Comparison of ENCODE assay signal across 37 cellular contexts in the genomic region with DNA sequence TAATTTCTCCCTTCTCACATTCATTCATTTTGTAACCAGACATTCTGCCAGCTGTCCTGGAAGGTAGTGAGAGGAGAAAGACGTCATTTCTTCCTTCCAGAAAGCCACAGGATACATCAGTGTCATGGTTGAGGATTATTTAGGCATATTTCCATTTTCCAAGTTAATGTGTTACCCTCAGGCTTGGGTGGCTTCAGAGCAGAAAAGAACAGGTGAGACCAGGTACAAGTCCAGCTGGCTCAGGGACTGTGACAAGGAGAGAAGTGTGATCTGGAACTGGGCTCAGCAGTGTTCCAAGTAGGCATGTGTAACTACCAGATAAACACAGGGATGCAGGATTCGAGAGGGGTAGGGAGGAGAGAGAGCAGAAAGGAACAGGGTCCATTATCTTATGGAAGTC.
"Had no signal": no experiment of that assay in that cellular context is flagged by ENCODE, and none has a peak within 500 bp of the region (broad histone marks: within the 10 kb centered on the region; RNA-seq: fewer than 3 reads in every experiment).

No MANE protein-coding gene starts in this region.

- H3K36me3 Mint-ChIP-seq: activated CD8-positive, alpha-beta memory T cell treated with anti-CD3 and anti-CD28 coated beads, Interleukin-2, amount 10 ng/mL, durations not matched to agents 7 days and 5 days; activated naive CD4-positive, alpha-beta T cell treated with anti-CD3 and anti-CD28 coated beads, Interleukin-2, amount 10 ng/mL, durations not matched to agents 7 days and 5 days; activated naive CD4-positive, alpha-beta T cell treated with anti-CD3 and anti-CD28 coated beads, Interleukin-2, amount 50 U/mL, for 24 hours; activated naive CD8-positive, alpha-beta T cell; activated naive CD8-positive, alpha-beta T cell treated with anti-CD3 and anti-CD28 coated beads, Interleukin-2, amount 10 ng/mL, durations not matched to agents 7 days and 5 days had no signal

- H3K27me3 Mint-ChIP-seq: activated CD4-positive, alpha-beta memory T cell treated with anti-CD3 and anti-CD28 coated beads, Interleukin-2, amount 10 ng/mL, durations not matched to agents 7 days and 5 days; activated CD4-positive, alpha-beta T cell treated with anti-CD3 and anti-CD28 coated beads for 36 hours; activated CD4-positive, alpha-beta T cell treated with anti-CD3 and anti-CD28 coated beads, Interleukin-2, amount 10 ng/mL, durations not matched to agents 7 days and 5 days; activated CD8-positive, alpha-beta memory T cell treated with anti-CD3 and anti-CD28 coated beads, Interleukin-2, amount 10 ng/mL, durations not matched to agents 7 days and 5 days; activated naive CD4-positive, alpha-beta T cell treated with anti-CD3 and anti-CD28 coated beads, Interleukin-2, amount 10 ng/mL, durations not matched to agents 7 days and 5 days; activated naive CD4-positive, alpha-beta T cell treated with anti-CD3 and anti-CD28 coated beads, Interleukin-2, amount 50 U/mL, for 24 hours; activated naive CD8-positive, alpha-beta T cell; activated naive CD8-positive, alpha-beta T cell treated with anti-CD3 and anti-CD28 coated beads, Interleukin-2, amount 10 ng/mL, durations not matched to agents 7 days and 5 days; activated naive CD8-positive, alpha-beta T cell treated with anti-CD3 and anti-CD28 coated beads, Interleukin-2, amount 50 U/mL, for 24 hours; activated T-cell treated with anti-CD3 and anti-CD28 coated beads, Interleukin-2, amount 50 U/mL, for 24 hours; central memory CD8-positive, alpha-beta T cell had no signal

- ATAC-seq: activated CD4-positive, alpha-beta T cell treated with anti-CD3 and anti-CD28 coated beads for 36 hours; activated CD4-positive, CD25-positive, alpha-beta regulatory T cell treated with anti-CD3 and anti-CD28 coated beads, Interleukin-2, amount 50 U/mL, for 24 hours; activated CD8-positive, alpha-beta memory T cell treated with anti-CD3 and anti-CD28 coated beads, Interleukin-2, amount 10 ng/mL, durations not matched to agents 7 days and 5 days; activated CD8-positive, alpha-beta T cell treated with anti-CD3 and anti-CD28 coated beads, Interleukin-2, amount 10 ng/mL, durations not matched to agents 7 days and 5 days; activated naive CD8-positive, alpha-beta T cell treated with anti-CD3 and anti-CD28 coated beads, Interleukin-2, amount 50 U/mL, for 24 hours had no signal

- H3K27ac Mint-ChIP-seq: activated CD4-positive, alpha-beta memory T cell treated with anti-CD3 and anti-CD28 coated beads, Interleukin-2, amount 10 ng/mL, durations not matched to agents 7 days and 5 days; activated CD4-positive, alpha-beta T cell treated with anti-CD3 and anti-CD28 coated beads for 36 hours; activated CD4-positive, alpha-beta T cell treated with anti-CD3 and anti-CD28 coated beads, Interleukin-2, amount 10 ng/mL, durations not matched to agents 7 days and 5 days; activated CD8-positive, alpha-beta memory T cell treated with anti-CD3 and anti-CD28 coated beads, Interleukin-2, amount 10 ng/mL, durations not matched to agents 7 days and 5 days; activated CD8-positive, alpha-beta T cell treated with anti-CD3 and anti-CD28 coated beads, Interleukin-2, amount 10 ng/mL, durations not matched to agents 7 days and 5 days; activated naive CD4-positive, alpha-beta T cell treated with anti-CD3 and anti-CD28 coated beads, Interleukin-2, amount 10 ng/mL, durations not matched to agents 7 days and 5 days; activated naive CD4-positive, alpha-beta T cell treated with anti-CD3 and anti-CD28 coated beads, Interleukin-2, amount 50 U/mL, for 24 hours; activated naive CD8-positive, alpha-beta T cell; activated naive CD8-positive, alpha-beta T cell treated with anti-CD3 and anti-CD28 coated beads, Interleukin-2, amount 10 ng/mL, durations not matched to agents 7 days and 5 days; activated naive CD8-positive, alpha-beta T cell treated with anti-CD3 and anti-CD28 coated beads, Interleukin-2, amount 50 U/mL, for 24 hours; activated T-cell treated with anti-CD3 and anti-CD28 coated beads, Interleukin-2, amount 50 U/mL, for 24 hours; activated T-helper 2 cell treated with anti-CD3 and anti-CD28 coated beads, Interferon-gamma antibody, Interleukin-2, Interleukin-4, amounts not matched to agents 10 μg/mL and 5 μg/mL and 100 μg/mL, durations not matched to agents 14 hours and 24 hours and 36 hours; T-helper 1 cell treated with Interleukin-12 subunit alpha and Interleukin-12 subunit beta and Interleukin-4 antibody, amounts not matched to agents 30 μg/mL and 1 μg/mL, for 36 hours; T-helper 2 cell treated with Interferon-gamma antibody and Interleukin-4, amounts not matched to agents 5 μg/mL and 100 μg/mL, for 36 hours had no signal

- H3K4me3 ChIP-seq: ascending aorta, breast epithelium, cardiac muscle cell had no signal

- H3K27me3 ChIP-seq: ascending aorta, brain microvascular endothelial cell, breast epithelium, cardiac muscle cell had no signal

- H3K4me1 ChIP-seq: ascending aorta, breast epithelium had no signal

- H3K4me1 Mint-ChIP-seq: activated CD4-positive, alpha-beta memory T cell treated with anti-CD3 and anti-CD28 coated beads, Interleukin-2, amount 10 ng/mL, durations not matched to agents 7 days and 5 days; activated CD4-positive, alpha-beta T cell treated with anti-CD3 and anti-CD28 coated beads for 36 hours; activated CD4-positive, alpha-beta T cell treated with anti-CD3 and anti-CD28 coated beads, Interleukin-2, amount 10 ng/mL, durations not matched to agents 7 days and 5 days; activated CD8-positive, alpha-beta memory T cell treated with anti-CD3 and anti-CD28 coated beads, Interleukin-2, amount 10 ng/mL, durations not matched to agents 7 days and 5 days; activated naive CD4-positive, alpha-beta T cell treated with anti-CD3 and anti-CD28 coated beads, Interleukin-2, amount 10 ng/mL, durations not matched to agents 7 days and 5 days; activated naive CD4-positive, alpha-beta T cell treated with anti-CD3 and anti-CD28 coated beads, Interleukin-2, amount 50 U/mL, for 24 hours; activated naive CD8-positive, alpha-beta T cell treated with anti-CD3 and anti-CD28 coated beads, Interleukin-2, amount 10 ng/mL, durations not matched to agents 7 days and 5 days; activated naive CD8-positive, alpha-beta T cell treated with anti-CD3 and anti-CD28 coated beads, Interleukin-2, amount 50 U/mL, for 24 hours; central memory CD8-positive, alpha-beta T cell had no signal

- H3K36me3 ChIP-seq: ascending aorta, brain microvascular endothelial cell, breast epithelium, cardiac muscle cell had no signal

- H3K27ac ChIP-seq: ascending aorta, brain microvascular endothelial cell, breast epithelium, cardiac muscle cell, VCaP had no signal

- H3K4me3 Mint-ChIP-seq: activated CD4-positive, alpha-beta memory T cell treated with anti-CD3 and anti-CD28 coated beads, Interleukin-2, amount 10 ng/mL, durations not matched to agents 7 days and 5 days; activated CD4-positive, alpha-beta T cell treated with anti-CD3 and anti-CD28 coated beads for 36 hours; activated CD4-positive, alpha-beta T cell treated with anti-CD3 and anti-CD28 coated beads, Interleukin-2, amount 10 ng/mL, durations not matched to agents 7 days and 5 days; activated CD8-positive, alpha-beta memory T cell treated with anti-CD3 and anti-CD28 coated beads, Interleukin-2, amount 10 ng/mL, durations not matched to agents 7 days and 5 days; activated CD8-positive, alpha-beta T cell treated with anti-CD3 and anti-CD28 coated beads, Interleukin-2, amount 10 ng/mL, durations not matched to agents 7 days and 5 days; activated naive CD4-positive, alpha-beta T cell treated with anti-CD3 and anti-CD28 coated beads, Interleukin-2, amount 10 ng/mL, durations not matched to agents 7 days and 5 days; activated naive CD4-positive, alpha-beta T cell treated with anti-CD3 and anti-CD28 coated beads, Interleukin-2, amount 50 U/mL, for 24 hours; activated naive CD8-positive, alpha-beta T cell; activated naive CD8-positive, alpha-beta T cell treated with anti-CD3 and anti-CD28 coated beads, Interleukin-2, amount 10 ng/mL, durations not matched to agents 7 days and 5 days; activated naive CD8-positive, alpha-beta T cell treated with anti-CD3 and anti-CD28 coated beads, Interleukin-2, amount 50 U/mL, for 24 hours; activated T-cell treated with anti-CD3 and anti-CD28 coated beads, Interleukin-2, amount 50 U/mL, for 24 hours; central memory CD8-positive, alpha-beta T cell; T-helper 1 cell treated with Interleukin-12 subunit alpha and Interleukin-12 subunit beta and Interleukin-4 antibody, amounts not matched to agents 30 μg/mL and 1 μg/mL, for 36 hours; T-helper 2 cell treated with Interferon-gamma antibody and Interleukin-4, amounts not matched to agents 5 μg/mL and 100 μg/mL, for 36 hours had no signal

- DNase-seq: activated CD4-positive, alpha-beta memory T cell treated with anti-CD3 and anti-CD28 coated beads, Interleukin-2, amount 10 ng/mL, durations not matched to agents 7 days and 5 days; activated CD4-positive, alpha-beta T cell treated with anti-CD3 and anti-CD28 coated beads for 1 hour; activated CD4-positive, alpha-beta T cell treated with anti-CD3 and anti-CD28 coated beads for 36 hours; activated CD4-positive, alpha-beta T cell treated with anti-CD3 and anti-CD28 coated beads for 48 hours; activated CD4-positive, alpha-beta T cell treated with anti-CD3 and anti-CD28 coated beads, Interleukin-2, amount 10 ng/mL, durations not matched to agents 7 days and 5 days; activated CD4-positive, alpha-beta T cell treated with anti-CD3 and anti-CD28 coated beads, Interleukin-2, amount 50 U/mL, for 48 hours; activated CD4-positive, CD25-positive, alpha-beta regulatory T cell; activated CD8-positive, alpha-beta memory T cell treated with anti-CD3 and anti-CD28 coated beads for 24 hours; activated CD8-positive, alpha-beta memory T cell treated with anti-CD3 and anti-CD28 coated beads, Interleukin-2, amount 10 ng/mL, durations not matched to agents 7 days and 5 days; activated CD8-positive, alpha-beta memory T cell treated with anti-CD3 and anti-CD28 coated beads, Interleukin-2, amount 50 U/mL, for 48 hours; activated CD8-positive, alpha-beta T cell treated with anti-CD3 and anti-CD28 coated beads, Interleukin-2, amount 10 ng/mL, durations not matched to agents 7 days and 5 days; activated effector memory CD4-positive, alpha-beta T cell treated with Interleukin-2 at 50 U/mL for 16 hours; activated gamma-delta T cell; activated naive CD4-positive, alpha-beta T cell treated with anti-CD3 and anti-CD28 coated beads, Interleukin-2, amount 10 ng/mL, durations not matched to agents 7 days and 5 days; activated naive CD4-positive, alpha-beta T cell treated with Interleukin-2 at 50 U/mL for 16 hours; activated naive CD8-positive, alpha-beta T cell treated with anti-CD3 and anti-CD28 coated beads, Interleukin-2, amount 10 ng/mL, durations not matched to agents 7 days and 5 days; activated naive CD8-positive, alpha-beta T cell treated with anti-CD3 and anti-CD28 coated beads, Interleukin-2, amount 50 U/mL, for 24 hours; activated T-cell treated with anti-CD3 and anti-CD28 coated beads, Interleukin-2, amount 50 U/mL, for 24 hours; activated T-cell treated with anti-CD3 and anti-CD28 coated beads, Interleukin-2, amount 50 U/mL, for 48 hours; amygdala; brain microvascular endothelial cell; caudate nucleus; cerebellar nuclear complex; T-helper 1 cell; T-helper 2 cell; T-helper 9 cell had no signal

- H3K9me3 ChIP-seq: ascending aorta had no signal
